In the genomic region with DNA sequence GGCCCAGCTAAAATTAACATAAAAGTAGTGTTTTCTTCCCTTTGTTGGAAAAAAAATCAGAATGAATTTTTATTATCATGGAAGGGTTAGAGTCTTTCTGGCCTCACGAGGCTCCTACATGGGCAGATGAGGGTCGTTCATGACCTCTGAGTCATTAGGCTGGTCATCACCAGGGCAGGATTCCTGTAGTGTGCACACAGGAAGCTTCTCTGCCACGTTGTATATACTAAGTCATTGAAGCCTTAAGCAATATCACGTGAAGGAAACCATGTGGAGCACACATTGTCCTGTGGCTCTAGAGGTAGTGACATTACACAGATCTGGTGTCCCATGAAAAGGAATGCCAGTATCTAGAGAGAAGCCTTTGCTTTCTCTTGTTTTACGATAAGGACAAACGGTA, we compare ENCODE assay signal across 15 cellular contexts.
"Had no signal": no experiment of that assay in that cellular context is flagged by ENCODE, and none has a peak within 500 bp of the region (broad histone marks: within the 10 kb centered on the region; RNA-seq: fewer than 3 reads in every experiment).

No MANE protein-coding gene starts in this region.

- H3K27ac ChIP-seq: adrenal gland, body of pancreas, heart left ventricle, prostate gland, right lobe of liver, tibial nerve had no signal

- ATAC-seq: body of pancreas; heart left ventricle; left lobe of liver; right lobe of liver; stimulated activated memory B cell treated with anti-CD40 and anti-IgM and Interleukin-4, amounts not matched to agents 10 μg/mL and 1 μg/mL and 100 μg/mL, for 72 hours had no signal

- DNase-seq: activated CD4-positive, alpha-beta T cell treated with anti-CD3 and anti-CD28 coated beads, Interleukin-2, amount 50 U/mL, for 1 hour; activated CD4-positive, CD25-positive, alpha-beta regulatory T cell; activated naive CD4-positive, alpha-beta T cell treated with anti-CD3 and anti-CD28 coated beads, Interleukin-2, amount 50 U/mL, for 16 hours; adrenal gland; body of pancreas; endodermal cell; erythroblast; heart left ventricle; mammary epithelial cell; occipital lobe; right lobe of liver had no signal

- H3K4me3 ChIP-seq: adrenal gland, body of pancreas, heart left ventricle, prostate gland, right lobe of liver, tibial nerve had no signal

- H3K9me3 ChIP-seq: adrenal gland, body of pancreas, heart left ventricle, prostate gland, right lobe of liver, tibial nerve had no signal

- H3K27me3 ChIP-seq: adrenal gland, body of pancreas, heart left ventricle, right lobe of liver, tibial nerve had no signal

- H3K4me1 ChIP-seq: adrenal gland, body of pancreas, prostate gland, right lobe of liver, tibial nerve had no signal

- H3K36me3 ChIP-seq: adrenal gland, heart left ventricle, prostate gland, right lobe of liver had no signal
